In genomic region chr9:128558431-128559310, GRCh38 we compare ENCODE assay signal across 1 cellular context.
TF ChIP-seq lines count a peak whose summit lies in the region.

No MANE protein-coding gene starts in this region.

TF ChIP-seq in liver, 16 proteins besides CTCF, POLR2A, EP300 and RAD21 (continued from another document):
- peak; percentile 85 for TF ChIP-seq MAX (IDR thresholded peaks at IDR 0.05)
- TF ChIP-seq YY1 (IDR thresholded peaks at IDR 0.05), result peak; percentile 54
- no peak for TF ChIP-seq ATF3 (IDR thresholded peaks at IDR 0.05)
- peak in 1 of 2 donors; percentile 40 for TF ChIP-seq HNF4A (conservative IDR thresholded peaks at IDR 0.05)
- TF ChIP-seq SP1 (IDR thresholded peaks at IDR 0.05), result no peak
- TF ChIP-seq RXRA (IDR thresholded peaks at IDR 0.05), result peak in 1 of 2 donors; percentile 49
TF ChIP-seq in liver: peak in this region for 7.
